Comparison of ENCODE assay signal across 12 cellular contexts in genomic region chr9:75146229-75146628, GRCh38. TPM values are rescaled to one million over a fixed set of nuclear protein-coding genes. Genes with fewer than 3 reads are reported as not detected.
DNase-seq lines count a peak whose midpoint lies in the region; ATAC-seq and TF ChIP-seq lines count a peak whose summit lies in the region.
"Had no signal": no experiment of that assay in that cellular context is flagged by ENCODE, and none has a peak within 500 bp of the region (broad histone marks: within the 10 kb centered on the region; RNA-seq: fewer than 3 reads in every experiment).

No MANE protein-coding gene starts in this region.

- no peak overlapping the region for H4K8ac ChIP-seq in H9 (replicated peaks; ENCODE audit: insufficient read length, low read depth, low read length)

- H3K4ac ChIP-seq in H9 (ENCODE audit: low read depth, low read length) = no peak overlapping the region

- no peak for TF ChIP-seq CTCF in nephron progenitor cell (IDR thresholded peaks at IDR 0.05)
- no peak for TF ChIP-seq CTCF in H9 (conservative IDR thresholded peaks at IDR 0.05)

- DNase-seq in T-helper 1 cell = no peak
- peak; percentile 21 for DNase-seq in GM04503 (ENCODE audit: low read depth)
- peak; percentile 50 for DNase-seq in amniotic epithelial cell (ENCODE audit: low read depth)
- peak; percentile 68 for DNase-seq in myocyte (ENCODE audit: low read depth)
- no peak for DNase-seq in nephron progenitor cell
- DNase-seq in H9 = no peak
- DNase-seq: activated gamma-delta T cell treated with Interleukin-2 at 50 U/mL for 16 hours, DMS79, tibial artery had no signal

- no peaks in the 10 kb centered on the region for H3K27me3 ChIP-seq in H9 (ENCODE audit: insufficient read depth, low read length)
- H3K27me3 ChIP-seq: tibial artery had no signal

- no peak overlapping the region for H3K9ac ChIP-seq in H9 (ENCODE audit: extremely low read depth, insufficient read length, low read length)

- H3K23me2 ChIP-seq in H9 (ENCODE audit: insufficient read length, low read depth, low read length, poor library complexity, severe bottlenecking) = no peaks in the 10 kb centered on the region

- H3K9me3 ChIP-seq in H9 (ENCODE audit: control insufficient read depth, low read depth, low read length) = no peaks in the 10 kb centered on the region
- H3K9me3 ChIP-seq: tibial artery had no signal

- no peak overlapping the region for H4K91ac ChIP-seq in H9 (ENCODE audit: insufficient read length, low read depth, low read length)

- no peak overlapping the region for H3K27ac ChIP-seq in H9 (ENCODE audit: insufficient read length, low read depth, low read length)
- H3K27ac ChIP-seq: tibial artery had no signal

- H3K56ac ChIP-seq in H9 (ENCODE audit: insufficient read length, low read depth, low read length) = no peak overlapping the region

- H3K4me3 Mint-ChIP-seq in T-helper 1 cell treated with Interleukin-12 subunit alpha and Interleukin-12 subunit beta and Interleukin-4 antibody, amounts not matched to agents 30 μg/mL and 1 μg/mL, for 36 hours = no peak overlapping the region
- no peak overlapping the region for H3K4me3 Mint-ChIP-seq in nephron progenitor cell
- no peak overlapping the region for H3K4me3 Mint-ChIP-seq in H9
- H3K4me3 Mint-ChIP-seq: neural crest cell had no signal

- no peak overlapping the region for H2AK5ac ChIP-seq in H9 (ENCODE audit: insufficient read length, low read length)

- no peak overlapping the region for H2BK12ac ChIP-seq in H9 (ENCODE audit: insufficient read length, low read depth, low read length)

- H3K4me1 Mint-ChIP-seq in T-helper 1 cell treated with Interleukin-12 subunit alpha and Interleukin-12 subunit beta and Interleukin-4 antibody, amounts not matched to agents 30 μg/mL and 1 μg/mL, for 36 hours (ENCODE audit: low read depth) = peaks cover 56% of the 10 kb centered on the region
- H3K4me1 Mint-ChIP-seq in nephron progenitor cell (peaks cover 23% of the 10 kb centered on the region), H9 (peaks cover 0 to 3% of the 10 kb centered on the region in 2 experiments; a peak in 2 of 4 replicates)

- peaks cover 56% of the 10 kb centered on the region for H3K36me3 Mint-ChIP-seq in T-helper 1 cell treated with Interleukin-12 subunit alpha and Interleukin-12 subunit beta and Interleukin-4 antibody, amounts not matched to agents 30 μg/mL and 1 μg/mL, for 36 hours (ENCODE audit: low read depth)
- H3K36me3 Mint-ChIP-seq in nephron progenitor cell (ENCODE audit: low read depth) (peaks cover 21% of the 10 kb centered on the region), H9 (ENCODE audit: insufficient read depth in 1 of 3, low read depth in 3 of 3) (peaks cover 11 to 25% (median 20%) of the 10 kb centered on the region in 3 experiments)

- H2AFZ ChIP-seq in H9 (ENCODE audit: low read length) = no peak overlapping the region

- H3K27me3 Mint-ChIP-seq in T-helper 1 cell treated with Interleukin-12 subunit alpha and Interleukin-12 subunit beta and Interleukin-4 antibody, amounts not matched to agents 30 μg/mL and 1 μg/mL, for 36 hours (ENCODE audit: low read depth) = no peaks in the 10 kb centered on the region
- H3K27me3 Mint-ChIP-seq in nephron progenitor cell (ENCODE audit: low read depth, poor library complexity) (no peaks in the 10 kb centered on the region), H9 (ENCODE audit: low read depth) (no peaks in the 10 kb centered on the region)

- H3K27ac Mint-ChIP-seq in T-helper 1 cell treated with Interleukin-12 subunit alpha and Interleukin-12 subunit beta and Interleukin-4 antibody, amounts not matched to agents 30 μg/mL and 1 μg/mL, for 36 hours = peak overlapping the region; percentile 66
- H3K27ac Mint-ChIP-seq in nephron progenitor cell (no peak overlapping the region), H9 (no peak overlapping the region)

- no peaks in the 10 kb centered on the region for H3K79me1 ChIP-seq in H9 (ENCODE audit: insufficient read depth, low read depth, low read length, poor library complexity, severe bottlenecking)

- H3K4me2 ChIP-seq in H9 (ENCODE audit: insufficient read depth, insufficient read length, low read length) = no peak overlapping the region

- no peak overlapping the region for H2BK5ac ChIP-seq in H9 (ENCODE audit: insufficient read length, low read length)

- H3K9me3 Mint-ChIP-seq in T-helper 1 cell treated with Interleukin-12 subunit alpha and Interleukin-12 subunit beta and Interleukin-4 antibody, amounts not matched to agents 30 μg/mL and 1 μg/mL, for 36 hours = peaks cover 33% of the 10 kb centered on the region
- H3K9me3 Mint-ChIP-seq in nephron progenitor cell = peaks cover 18% of the 10 kb centered on the region
- peaks cover 12% of the 10 kb centered on the region in 2 experiments; a peak in 4 of 5 replicates for H3K9me3 Mint-ChIP-seq in H9

- no peak overlapping the region for H3K18ac ChIP-seq in H9 (ENCODE audit: insufficient read length, low read depth, low read length)

- H2BK120ac ChIP-seq in H9 (ENCODE audit: low read depth, low read length, poor library complexity, severe bottlenecking) = no peak overlapping the region

- no peaks in the 10 kb centered on the region for H3K4me1 ChIP-seq in H9 (ENCODE audit: insufficient read depth, low read length)

- H3K23ac ChIP-seq in H9 (ENCODE audit: insufficient read length, low read depth, low read length) = no peak overlapping the region

- H3T11ph ChIP-seq in H9 (ENCODE audit: low read length) = no peak overlapping the region

- H4K20me1 ChIP-seq in H9 (ENCODE audit: control insufficient read depth, insufficient read depth, insufficient read length) = no peaks in the 10 kb centered on the region

- no peak overlapping the region for H2BK15ac ChIP-seq in H9 (ENCODE audit: low read depth, low read length)

- no CpG with 5 or more reads among the region's 3 CpGs for WGBS in H9 (ENCODE audit: extremely low coverage, insufficient read length, low lambda C conversion rate)

- no peak for ATAC-seq in HG02970 (IDR thresholded peaks at IDR 0.05; ENCODE audit: low FRiP score, unreplicated experiment)

- no peak overlapping the region for H3K14ac ChIP-seq in H9 (ENCODE audit: insufficient read depth, low read length)

- H2BK20ac ChIP-seq in H9 (ENCODE audit: low read depth, low read length, poor library complexity, severe bottlenecking) = no peak overlapping the region

- no peaks in the 10 kb centered on the region for H3K79me2 ChIP-seq in H9 (ENCODE audit: insufficient read depth, low read length)

- H4K5ac ChIP-seq in H9 (ENCODE audit: insufficient read length, low read depth, low read length) = no peak overlapping the region

RNA-seq across cellular contexts. Expression of gene OSTF1, which starts 57.9 kb away (rescaled TPM):
- total RNA-seq in myocyte (18.7 and 24.6 TPM in 2 replicates), H9 (2021) (16.1 and 16.4 TPM in 2 replicates)
- 27.1 TPM for polyA plus RNA-seq in myocyte (2012)

RNA-seq across cellular contexts. Expression of gene NMRK1, which starts 58.3 kb away (rescaled TPM):
- total RNA-seq in myocyte (39.0 and 42.6 TPM in 2 replicates), H9 (2021) (2.7 and 3.0 TPM in 2 replicates)
- 23.2 TPM for polyA plus RNA-seq in myocyte (2012)

Comparison
In these comparisons a context has a peak if more than half of its experiments do, and no peak if none do; other contexts are left out.
1. DNase-seq: peak in GM04503 (single experiment), amniotic epithelial cell (single experiment) and myocyte (single experiment); none in T-helper 1 cell (0 of 5), nephron progenitor cell (single experiment) and H9 (single experiment).
2. RNA of gene NMRK1, which starts 58.3 kb away (total RNA-seq): 39.0 to 42.6 TPM in myocyte; 2.7 to 3.0 TPM in H9; every median in the first group is over 10 times any median in the second.